In the genomic region with DNA sequence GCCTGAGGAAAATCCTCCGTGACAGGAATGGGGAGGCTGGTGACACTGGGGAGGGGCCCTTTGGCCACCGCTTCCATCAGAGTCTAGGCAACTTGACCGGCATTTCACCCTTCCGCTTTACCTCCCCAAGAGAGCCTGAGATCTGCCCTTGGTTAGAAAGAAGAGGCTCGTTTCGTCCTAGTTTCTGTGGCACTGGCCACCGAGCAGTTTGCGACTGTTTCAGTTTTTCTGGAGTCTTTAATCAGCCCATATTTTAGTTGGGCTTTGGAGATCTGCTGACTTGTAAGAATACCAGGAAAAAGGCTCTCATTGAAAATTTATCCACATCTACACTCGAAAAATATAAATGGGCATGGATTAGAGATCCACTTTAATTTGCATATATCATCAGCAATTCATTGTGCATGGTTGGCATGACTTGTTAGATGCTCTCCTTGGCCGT, we compare ENCODE assay signal across 8 cellular contexts. TPM values are rescaled to one million over a fixed set of nuclear protein-coding genes. Genes with fewer than 3 reads are reported as not detected.
DNase-seq lines count a peak whose midpoint lies in the region; FAIRE-seq and TF ChIP-seq lines count a peak whose summit lies in the region.

No MANE protein-coding gene starts in this region.

- peak overlapping the region; percentile 95 for H3K4me3 ChIP-seq in HUES48 (ENCODE audit: low read depth, low read length)
- H3K4me3 ChIP-seq in adrenal gland = peak overlapping the region; percentile 15 to 78 (median 54)
- H3K4me3 ChIP-seq in kidney epithelial cell (ENCODE audit: low read depth, low read length) = peak overlapping the region; percentile 51
- peak overlapping the region; percentile 49 for H3K4me3 ChIP-seq in thymus (ENCODE audit: low read length)
- peak overlapping the region in 1 of 2 donors; percentile 56 for H3K4me3 ChIP-seq in small intestine (ENCODE audit: low read depth in 1 of 2, low read length in 2 of 2)

- H3K27ac ChIP-seq in HUES48 (ENCODE audit: low read depth, low read length) (no peak overlapping the region), adrenal gland (peak overlapping the region in 4 of 5 donors; percentile 8 to 78 (median 64)), thymus (ENCODE audit: low read depth) (no peak overlapping the region), small intestine (ENCODE audit: low read depth in 1 of 2, low read length in 1 of 2) (no peak overlapping the region)

- no peak for TF ChIP-seq CTCF in adrenal gland (IDR thresholded peaks at IDR 0.05)
- TF ChIP-seq CTCF in kidney epithelial cell (IDR thresholded peaks at IDR 0.05; ENCODE audit: insufficient read depth, low read length, poor library complexity, severe bottlenecking) = no peak

- H3K27me3 ChIP-seq in HUES48 (ENCODE audit: control insufficient read depth, insufficient read depth, low read length) (peaks cover 29% of the 10 kb centered on the region), adrenal gland (no peaks in the 10 kb centered on the region), kidney epithelial cell (ENCODE audit: control insufficient read depth, insufficient read depth, low read length) (peaks cover 6% of the 10 kb centered on the region), thymus (ENCODE audit: control insufficient read depth, insufficient read depth) (peaks cover 29% of the 10 kb centered on the region), small intestine (ENCODE audit: control insufficient read depth in 2 of 2, insufficient read depth in 2 of 2, low read length in 2 of 2) (peaks cover 3 to 4% of the 10 kb centered on the region in 2 donors)

- H3K27ac Mint-ChIP-seq in activated CD4-positive, alpha-beta T cell treated with anti-CD3 and anti-CD28 coated beads, Interleukin-2, amount 10 ng/mL, durations not matched to agents 24 days and 14 days = no peak overlapping the region

- peaks cover 13% of the 10 kb centered on the region for H3K4me1 Mint-ChIP-seq in activated CD4-positive, alpha-beta T cell treated with anti-CD3 and anti-CD28 coated beads, Interleukin-2, amount 10 ng/mL, durations not matched to agents 24 days and 14 days

- H3K36me3 ChIP-seq in HUES48 (ENCODE audit: control insufficient read depth, insufficient read depth, low read length) = no peaks in the 10 kb centered on the region
- H3K36me3 ChIP-seq in adrenal gland (replicated peaks in 1 of 2) = no peaks in the 10 kb centered on the region
- no peaks in the 10 kb centered on the region for H3K36me3 ChIP-seq in kidney epithelial cell (ENCODE audit: control insufficient read depth, insufficient read depth, low read length)
- H3K36me3 ChIP-seq in thymus (ENCODE audit: control insufficient read depth, insufficient read depth) = no peaks in the 10 kb centered on the region
- H3K36me3 ChIP-seq in small intestine (ENCODE audit: control insufficient read depth in 2 of 2, insufficient read depth in 2 of 2, low read length in 2 of 2) = no peaks in the 10 kb centered on the region

- FAIRE-seq in small intestine (lab: Jason Lieb, UNC) = no peak

- no peaks in the 10 kb centered on the region for H3K9me3 ChIP-seq in HUES48 (ENCODE audit: control insufficient read depth, insufficient read depth, low read length)
- no peaks in the 10 kb centered on the region for H3K9me3 ChIP-seq in adrenal gland (replicated peaks in 1 of 3)
- H3K9me3 ChIP-seq in thymus (ENCODE audit: control insufficient read depth) = no peaks in the 10 kb centered on the region
- H3K9me3 ChIP-seq in small intestine (ENCODE audit: control insufficient read depth, low read depth) = no peaks in the 10 kb centered on the region

- no peaks in the 10 kb centered on the region for H3K36me3 Mint-ChIP-seq in activated CD4-positive, alpha-beta T cell treated with anti-CD3 and anti-CD28 coated beads, Interleukin-2, amount 10 ng/mL, durations not matched to agents 24 days and 14 days (ENCODE audit: low read depth)

- intact Hi-C loops in activated CD4-positive, alpha-beta T cell treated with anti-CD3 and anti-CD28 coated beads, Interleukin-2, amount 10 ng/mL, durations not matched to agents 24 days and 14 days (cut with micrococcal nuclease) = no loop called here
- intact Hi-C loops in adrenal gland (cut with DNase I) = loop anchor here in 1 of 2 donors (10.0 kb wide), 1 partner anchor 150 kb away; no protein-coding TSS in a partner anchor

- TF ChIP-seq POLR2A in adrenal gland (IDR thresholded peaks at IDR 0.05) = no peak

- H3K4me1 ChIP-seq in HUES48 (ENCODE audit: control insufficient read depth, insufficient read depth, low read length) = peaks cover 15% of the 10 kb centered on the region
- peaks cover 4 to 8% of the 10 kb centered on the region in 2 donors for H3K4me1 ChIP-seq in adrenal gland (replicated peaks in 1 of 2)
- H3K4me1 ChIP-seq in thymus (ENCODE audit: control insufficient read depth, insufficient read depth, low read length) = no peaks in the 10 kb centered on the region
- peaks cover 0 to 2% of the 10 kb centered on the region in 2 donors for H3K4me1 ChIP-seq in small intestine (ENCODE audit: control insufficient read depth in 2 of 2, insufficient read depth in 1 of 2, low read depth in 1 of 2, low read length in 1 of 2)

- H3K4me3 Mint-ChIP-seq in activated CD4-positive, alpha-beta T cell treated with anti-CD3 and anti-CD28 coated beads, Interleukin-2, amount 10 ng/mL, durations not matched to agents 24 days and 14 days = peak overlapping the region; percentile 80

- no peaks in the 10 kb centered on the region for H3K9me3 Mint-ChIP-seq in activated CD4-positive, alpha-beta T cell treated with anti-CD3 and anti-CD28 coated beads, Interleukin-2, amount 10 ng/mL, durations not matched to agents 24 days and 14 days

- 2 to 6% (median 2%) methylated on average over 9 to 10 of the region's 10 CpGs for WGBS in adrenal gland, 4 donors
- WGBS in thymus = 8% methylated on average over 10 of the region's 10 CpGs
- 2 to 3% (median 3%) methylated on average over 10 of the region's 10 CpGs for WGBS in small intestine, 3 donors

- peaks cover 60% of the 10 kb centered on the region for H3K27me3 Mint-ChIP-seq in activated CD4-positive, alpha-beta T cell treated with anti-CD3 and anti-CD28 coated beads, Interleukin-2, amount 10 ng/mL, durations not matched to agents 24 days and 14 days

- DNase-seq in activated CD4-positive, alpha-beta T cell treated with anti-CD3 and anti-CD28 coated beads, Interleukin-2, amount 10 ng/mL, durations not matched to agents 24 days and 14 days = no peak
- DNase-seq in activated CD4-positive, alpha-beta T cell treated with anti-CD3 and anti-CD28 coated beads, Interleukin-2, amount 50 U/mL, for 4 hours = no peak
- DNase-seq in adrenal gland (no peak), kidney epithelial cell (ENCODE audit: low read depth) (no peak), small intestine (no peak), mucosa of gallbladder (ENCODE audit: low spot score) (no peak)

- H3K9ac ChIP-seq in HUES48 (ENCODE audit: low read depth, low read length) = peak overlapping the region; percentile 74

RNA-seq across cellular contexts. Expression of a gene that starts 0.4 kb away (rescaled TPM):
- 1.3 and 1.5 TPM in 2 replicates for total RNA-seq in activated CD4-positive, alpha-beta T cell treated with anti-CD3 and anti-CD28 coated beads, Interleukin-2, amount 10 ng/mL, durations not matched to agents 24 days and 14 days
- 10 to 100 TPM in 5 of 8 donors, 1 to 10 TPM in 3; 5.5 to 28.1 (median 11.1) TPM for total RNA-seq in adrenal gland
- polyA plus RNA-seq in adrenal gland = 1 to 10 TPM; 1.3 to 4.4 (median 4.0) TPM
- 0.13 TPM in 1 of 2 replicates, not detected in the other for total RNA-seq in kidney epithelial cell
- 3.5 TPM for polyA plus RNA-seq in thymus
- polyA plus RNA-seq in small intestine = under 1 TPM in 1 of 3 donors, not detected in 2; 0.72 TPM
- 10.6 TPM for total RNA-seq in mucosa of gallbladder

Comparison
In these comparisons a context has a peak if more than half of its experiments do, and no peak if none do; other contexts are left out.
1. H3K27ac ChIP-seq: peak in adrenal gland (4 of 5); none in HUES48 (single experiment), thymus (single experiment) and small intestine (0 of 2).